ENCODE assay signal across 22 cellular contexts in the genomic region with DNA sequence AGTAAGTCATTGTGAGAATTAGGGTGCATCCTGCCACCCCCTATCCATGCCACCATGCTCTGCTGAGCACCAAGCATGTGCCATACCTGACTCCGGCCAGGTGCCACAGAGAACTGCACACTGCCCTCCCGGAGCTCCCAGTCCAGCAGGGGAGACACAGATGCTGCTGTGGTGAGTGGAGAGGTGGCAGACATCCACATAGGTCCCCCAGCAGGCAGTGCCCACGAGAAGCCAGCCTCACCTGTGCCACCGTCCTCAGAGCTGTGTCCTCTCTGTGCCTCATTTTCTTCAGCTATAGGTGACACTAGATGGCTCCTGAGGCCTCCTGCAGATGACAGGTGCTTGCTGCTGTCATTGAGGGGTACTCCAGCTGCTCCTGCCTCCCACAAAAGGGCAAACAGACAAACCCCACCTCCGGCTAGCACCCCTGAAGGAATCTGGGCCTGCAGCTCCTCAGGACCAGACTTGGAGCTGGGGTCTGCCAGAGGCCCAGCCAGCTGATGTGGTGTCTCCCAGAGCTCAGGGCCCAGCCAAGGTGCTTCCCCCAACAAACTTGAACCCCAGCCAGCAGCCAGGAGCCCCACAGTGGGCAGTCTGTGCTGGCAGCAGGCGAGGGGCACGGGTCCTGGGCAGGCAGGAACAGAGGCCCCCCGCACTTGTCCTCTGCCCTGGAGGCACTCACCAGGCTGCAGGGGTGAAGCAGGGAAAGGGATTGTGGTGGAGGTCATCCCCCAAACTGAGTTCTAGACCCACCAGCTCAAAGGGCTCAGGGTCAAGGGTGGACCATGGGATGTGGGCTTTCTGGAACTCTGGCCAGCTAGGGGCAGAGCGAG. TPM values are rescaled to one million over a fixed set of nuclear protein-coding genes. Genes with fewer than 3 reads are reported as not detected.
A peak's percentile ranks its signal among the peaks of the same experiment; 100 is the strongest.
DNase-seq lines count a peak whose midpoint lies in the region; ATAC-seq, FAIRE-seq and TF ChIP-seq lines count a peak whose summit lies in the region.
"Had no signal": no experiment of that assay in that cellular context is flagged by ENCODE, and none has a peak within 500 bp of the region (broad histone marks: within the 10 kb centered on the region; RNA-seq: fewer than 3 reads in every experiment).

No MANE protein-coding gene starts in this region.

- in situ Hi-C loops in GM12878 (cut with MboI): loop anchor here (5.0 kb wide), 1 partner anchor 158 kb away; no protein-coding TSS in a partner anchor

- no peak overlapping the region for H3K4me2 ChIP-seq in GM12878 (ENCODE audit: control insufficient read depth, insufficient read depth)

- SMC1A ChIA-PET in GM12878 (lab: Charles Lee; ENCODE audit: uncharacterized antibody, unreplicated experiment): interaction anchor here (0.7 to 9.0 kb wide), 11 partner anchors 21 to 176 kb away, joined by 3 to 77 read pairs (median 9); no protein-coding TSS in a partner anchor

- H3K9me3 ChIP-seq in GM12878 (replicated peaks; ENCODE audit: control insufficient read depth, insufficient read depth, low read length) (no peaks in the 10 kb centered on the region), vagina (no peaks in the 10 kb centered on the region)
- no peaks in the 10 kb centered on the region for H3K9me3 ChIP-seq in CD8-positive, alpha-beta memory T cell (ENCODE audit: low read length)
- H3K9me3 ChIP-seq: HAP-1 had no signal

- H3K27ac Mint-ChIP-seq in activated naive CD8-positive, alpha-beta T cell treated with anti-CD3 and anti-CD28 coated beads, Interleukin-2, amount 10 ng/mL, durations not matched to agents 7 days and 5 days: peak overlapping the region; percentile 60
- no peak overlapping the region for H3K27ac Mint-ChIP-seq in activated naive CD8-positive, alpha-beta T cell treated with anti-CD3 and anti-CD28 coated beads for 36 hours
- H3K27ac Mint-ChIP-seq in CD8-positive, alpha-beta memory T cell: peak overlapping the region in 2 of 8 donors; percentile 32 to 75

- WGBS in GM12878 (ENCODE audit: insufficient coverage, insufficient replicate concordance, low lambda C conversion rate, missing lambda C conversion rate): 51% methylated on average over 9 of the region's 9 CpGs
- 57 to 74% methylated on average over 6 to 9 of the region's 9 CpGs for WGBS in lower leg skin, 2 donors

- TF ChIP-seq POLR2A in GM12878 (IDR thresholded peaks at IDR 0.05; ENCODE audit: low read depth, low read length) (no peak), vagina (IDR thresholded peaks at IDR 0.05) (no peak), lower leg skin (IDR thresholded peaks at IDR 0.05) (no peak)

- intact Hi-C loops in GM12878 (cut with micrococcal nuclease; ENCODE audit: unreplicated experiment) (loop anchor here (10.0 kb wide), 1 partner anchor 261 kb away; a partner anchor contains a TSS), vagina (cut with DNase I) (loop anchor here (5.0 kb wide), 1 partner anchor 58 kb away; no protein-coding TSS in a partner anchor), lower leg skin (cut with DNase I; ENCODE audit: low total_unique reads) (loop anchor here (5.0 kb wide), 1 partner anchor 158 kb away; no protein-coding TSS in a partner anchor)

- no peak for FAIRE-seq in GM12878 (lab: Jason Lieb, UNC)
- FAIRE-seq: colon, GM19239, kidney had no signal

- H3K4me1 Mint-ChIP-seq in activated naive CD8-positive, alpha-beta T cell treated with anti-CD3 and anti-CD28 coated beads, Interleukin-2, amount 10 ng/mL, durations not matched to agents 7 days and 5 days: peaks cover 32% of the 10 kb centered on the region
- H3K4me1 Mint-ChIP-seq in activated naive CD8-positive, alpha-beta T cell treated with anti-CD3 and anti-CD28 coated beads for 36 hours: peaks cover 20% of the 10 kb centered on the region
- H3K4me1 Mint-ChIP-seq in CD8-positive, alpha-beta memory T cell: peaks cover 3 to 19% (median 5%) of the 10 kb centered on the region in 3 donors

- RAD21 ChIA-PET in GM12878 (lab: Charles Lee; ENCODE audit: unreplicated experiment): interaction anchor here (0.7 to 9.9 kb wide), 12 partner anchors 27 to 175 kb away, joined by 3 to 149 read pairs (median 5); no protein-coding TSS in a partner anchor

- no peak for TF ChIP-seq EP300 in GM12878 (IDR thresholded peaks at IDR 0.05; ENCODE audit: borderline replicate concordance in 1 of 2, control insufficient read depth in 1 of 2, low read depth in 2 of 2, low read length in 2 of 2)

- H3K36me3 Mint-ChIP-seq in activated naive CD8-positive, alpha-beta T cell treated with anti-CD3 and anti-CD28 coated beads, Interleukin-2, amount 10 ng/mL, durations not matched to agents 7 days and 5 days: no peaks in the 10 kb centered on the region
- H3K36me3 Mint-ChIP-seq in activated naive CD8-positive, alpha-beta T cell treated with anti-CD3 and anti-CD28 coated beads for 36 hours: no peaks in the 10 kb centered on the region
- no peaks in the 10 kb centered on the region for H3K36me3 Mint-ChIP-seq in CD8-positive, alpha-beta memory T cell

- no peaks in the 10 kb centered on the region for H3K79me2 ChIP-seq in GM12878 (ENCODE audit: control insufficient read depth, insufficient read depth, low read length)

- H3K4me3 ChIP-seq in GM12878 (no peak overlapping the region), vagina (no peak overlapping the region), lower leg skin (ENCODE audit: low read depth, poor library complexity, severe bottlenecking) (no peak overlapping the region)
- H3K4me3 ChIP-seq in CD8-positive, alpha-beta memory T cell (ENCODE audit: low read length): no peak overlapping the region
- H3K4me3 ChIP-seq: HAP-1 had no signal

- H2AFZ ChIP-seq in GM12878 (ENCODE audit: control insufficient read depth, low read depth, low read length): no peak overlapping the region

- CTCF ChIA-PET in GM12878 (lab: Yijun Ruan, JAX): interaction anchor here (1.0 to 18.3 kb wide), 15 partner anchors 17 to 175 kb away, joined by 3 to 316 read pairs (median 6); a partner anchor contains a TSS
- CTCF ChIA-PET in CD8-positive, alpha-beta memory T cell (lab: Charles Lee): interaction anchor here (1.0 to 16.0 kb wide), 10 partner anchors 8 to 175 kb away, joined by 3 to 227 read pairs (median 6); no protein-coding TSS in a partner anchor

- no peaks in the 10 kb centered on the region for H3K27me3 Mint-ChIP-seq in activated naive CD8-positive, alpha-beta T cell treated with anti-CD3 and anti-CD28 coated beads, Interleukin-2, amount 10 ng/mL, durations not matched to agents 7 days and 5 days
- no peaks in the 10 kb centered on the region for H3K27me3 Mint-ChIP-seq in activated naive CD8-positive, alpha-beta T cell treated with anti-CD3 and anti-CD28 coated beads for 36 hours
- no peaks in the 10 kb centered on the region for H3K27me3 Mint-ChIP-seq in CD8-positive, alpha-beta memory T cell

- no peak overlapping the region for H3K9ac ChIP-seq in GM12878 (ENCODE audit: control insufficient read depth, insufficient read depth, low read length)

- H3K9me3 Mint-ChIP-seq in activated naive CD8-positive, alpha-beta T cell treated with anti-CD3 and anti-CD28 coated beads, Interleukin-2, amount 10 ng/mL, durations not matched to agents 7 days and 5 days: no peaks in the 10 kb centered on the region
- H3K9me3 Mint-ChIP-seq in activated naive CD8-positive, alpha-beta T cell treated with anti-CD3 and anti-CD28 coated beads for 36 hours: no peaks in the 10 kb centered on the region
- H3K9me3 Mint-ChIP-seq in CD8-positive, alpha-beta memory T cell: no peaks in the 10 kb centered on the region

- TF ChIP-seq CTCF in GM12878 (IDR thresholded peaks at IDR 0.05 in 2 of 3, conservative IDR thresholded peaks at IDR 0.05 in 1 of 3; ENCODE audit: control insufficient read depth in 2 of 3, extremely low read depth in 1 of 3, insufficient read depth in 1 of 3, low read depth in 3 of 3, low read length in 3 of 3) (peak in 1 of 3 experiments; percentile 25; a peak in 2 of 6 replicates), vagina (IDR thresholded peaks at IDR 0.05) (no peak), lower leg skin (IDR thresholded peaks at IDR 0.05) (no peak)

- no peak for DNase-seq in activated naive CD8-positive, alpha-beta T cell treated with anti-CD3 and anti-CD28 coated beads, Interleukin-2, amount 10 ng/mL, durations not matched to agents 7 days and 5 days
- no peak for DNase-seq in activated naive CD8-positive, alpha-beta T cell treated with anti-CD3 and anti-CD28 coated beads for 36 hours
- DNase-seq in HuH-7.5 (ENCODE audit: low spot score): peak; percentile 7
- DNase-seq in GM12878 (ENCODE audit: low read depth, low spot score): no peak
- peak; percentile 83 to 95 for DNase-seq in vagina (ENCODE audit: extremely low spot score in 2 of 2)
- DNase-seq in UCSD-AML1 (lab: John Stamatoyannopoulos, UW; ENCODE audit: unreplicated experiment): no peak
- no peak for DNase-seq in lower leg skin (ENCODE audit: low spot score in 2 of 2)
- DNase-seq in CD8-positive, alpha-beta memory T cell: no peak
- DNase-seq: activated CD8-positive, alpha-beta memory T cell treated with anti-CD3 and anti-CD28 coated beads for 24 hours; GF-D8; hippocampal formation; Karpas-422; kidney; mesendoderm; NCI-H2171; NCI-H69; right cardiac atrium had no signal

- BruUV-seq in GM12878 (replicated peaks; lab: Mats Ljungman, UMichigan): no TSS peak

- ATAC-seq in activated naive CD8-positive, alpha-beta T cell treated with anti-CD3 and anti-CD28 coated beads, Interleukin-2, amount 10 ng/mL, durations not matched to agents 7 days and 5 days (ENCODE audit: low read depth): no peak
- peak; percentile 19 for ATAC-seq in GM12878
- ATAC-seq: right cardiac atrium had no signal

- H3K36me3 ChIP-seq in GM12878 (ENCODE audit: control insufficient read depth in 2 of 2, insufficient read depth in 2 of 2, low read length in 1 of 2): no peaks in the 10 kb centered on the region
- no peaks in the 10 kb centered on the region for H3K36me3 ChIP-seq in vagina
- no peaks in the 10 kb centered on the region for H3K36me3 ChIP-seq in CD8-positive, alpha-beta memory T cell (ENCODE audit: insufficient read depth, low read length)
- H3K36me3 ChIP-seq: HAP-1 had no signal

- no peaks in the 10 kb centered on the region for H4K20me1 ChIP-seq in GM12878 (ENCODE audit: control insufficient read depth, insufficient read depth)

- H3K4me1 ChIP-seq in GM12878 (ENCODE audit: control insufficient read depth, insufficient read depth, low read length) (peaks cover 6% of the 10 kb centered on the region), vagina (peaks cover 10% of the 10 kb centered on the region)
- peaks cover 8% of the 10 kb centered on the region for H3K4me1 ChIP-seq in CD8-positive, alpha-beta memory T cell (ENCODE audit: insufficient read depth, low read length)
- H3K4me1 ChIP-seq: HAP-1 had no signal

- no peaks in the 10 kb centered on the region for H3K27me3 ChIP-seq in GM12878 (replicated peaks in 1 of 2; ENCODE audit: control insufficient read depth in 2 of 2, insufficient read depth in 2 of 2, low read length in 1 of 2)
- no peaks in the 10 kb centered on the region for H3K27me3 ChIP-seq in vagina
- H3K27me3 ChIP-seq in CD8-positive, alpha-beta memory T cell (ENCODE audit: insufficient read depth, low read length, poor library complexity, severe bottlenecking): no peaks in the 10 kb centered on the region

- POLR2A ChIA-PET in activated naive CD8-positive, alpha-beta T cell treated with anti-CD3 and anti-CD28 coated beads, Interleukin-2, amount 10 ng/mL, durations not matched to agents 7 days and 5 days (lab: Charles Lee): interaction anchor here (4.0 to 11.9 kb wide), 4 partner anchors 20 to 156 kb away, joined by 35 to 244 read pairs (median 48); a partner anchor contains a TSS
- POLR2A ChIA-PET in GM12878 (lab: Charles Lee): interaction anchor here (0.8 to 1.1 kb wide), 3 partner anchors 56 to 156 kb away, joined by 3 to 4 read pairs (median 3); no protein-coding TSS in a partner anchor
- POLR2A ChIA-PET in CD8-positive, alpha-beta memory T cell (lab: Charles Lee): interaction anchor here (0.7 kb wide), 1 partner anchor 707 kb away, joined by 9 read pairs; no protein-coding TSS in a partner anchor

- 0 out of 2 replicates have a peak, but pooled peaks have one; percentile 9 for TF ChIP-seq RAD21 in GM12878 (IDR thresholded peaks at IDR 0.05; ENCODE audit: insufficient read depth, low read depth, low read length)

- H3K27ac ChIP-seq in GM12878 (ENCODE audit: control insufficient read depth, insufficient read depth) (no peak overlapping the region), vagina (no peak overlapping the region)
- H3K27ac ChIP-seq in CD8-positive, alpha-beta memory T cell (ENCODE audit: low read depth, low read length): no peak overlapping the region

- H3K4me3 Mint-ChIP-seq in activated naive CD8-positive, alpha-beta T cell treated with anti-CD3 and anti-CD28 coated beads, Interleukin-2, amount 10 ng/mL, durations not matched to agents 7 days and 5 days: peak overlapping the region; percentile 7
- no peak overlapping the region for H3K4me3 Mint-ChIP-seq in activated naive CD8-positive, alpha-beta T cell treated with anti-CD3 and anti-CD28 coated beads for 36 hours
- H3K4me3 Mint-ChIP-seq in CD8-positive, alpha-beta memory T cell: no peak overlapping the region

RNA-seq across cellular contexts. Expression of a gene that starts 17.1 kb away (rescaled TPM):
- total RNA-seq in activated naive CD8-positive, alpha-beta T cell treated with anti-CD3 and anti-CD28 coated beads, Interleukin-2, amount 10 ng/mL, durations not matched to agents 7 days and 5 days: 1 to 10 TPM; 5.4 to 5.8 TPM
- total RNA-seq in activated naive CD8-positive, alpha-beta T cell treated with anti-CD3 and anti-CD28 coated beads for 36 hours: 1 to 10 TPM; 7.5 to 7.8 TPM
- not detected in 2 replicates for total RNA-seq in GM12878 (2013; cell fraction: nucleolus; rRNA removed)
- total RNA-seq in GM12878 (2014; rRNA removed) (not detected in 2 replicates), GM12878 (2014; rRNA removed; fragmentation: Illumina TruSeq; extraction: Trizol) (not detected in 2 replicates), GM12878 (2021) (not detected in 2 replicates), vagina (not detected), lower leg skin (1 to 10 TPM; 1.2 to 2.4 (median 1.8) TPM)
- not detected for polyA plus RNA-seq in GM12878 (2011; ENCODE audit: low read depth)
- polyA plus RNA-seq in GM12878 (2011; rRNA removed) (not detected in 2 replicates), GM12878 (2014; fragmentation: Illumina TruSeq; extraction: Trizol) (not detected in 2 replicates), GM12878 (2014; fragmentation: Nextera tagmentation; extraction: Ambion mirVana) (not detected), GM12878 (2014; rRNA removed) (not detected in 2 replicates), GM12878 (2016; fragmentation: Nextera tagmentation; extraction: Ambion mirVana) (not detected)
- polyA plus RNA-seq in GM12878 (2011; cell fraction: cytosol; rRNA removed): not detected in 2 replicates
- not detected in 2 replicates for polyA plus RNA-seq in GM12878 (2011; cell fraction: nucleus; rRNA removed)
- 0.11 TPM in 1 of 2 replicates, not detected in the other for polyA plus RNA-seq in GM12878 (2012)
- not detected in 2 replicates for polyA minus RNA-seq in GM12878 (2011; rRNA and poly(A)+ RNA removed)
- not detected in 2 replicates for polyA minus RNA-seq in GM12878 (2011; cell fraction: cytosol; rRNA and poly(A)+ RNA removed)
- not detected in 2 replicates for polyA minus RNA-seq in GM12878 (2011; cell fraction: nucleus; rRNA and poly(A)+ RNA removed)
- under 1 TPM; 0.64 to 0.94 TPM for total RNA-seq in CD8-positive, alpha-beta memory T cell
- polyA plus RNA-seq in CD8-positive, alpha-beta memory T cell: 0.68 TPM
- total RNA-seq: right cardiac atrium, RPMI7951 had no signal
- polyA plus RNA-seq: right cardiac atrium had no signal

RNA-seq across cellular contexts. Expression of a gene that starts 20.4 kb away (rescaled TPM):
- total RNA-seq in activated naive CD8-positive, alpha-beta T cell treated with anti-CD3 and anti-CD28 coated beads, Interleukin-2, amount 10 ng/mL, durations not matched to agents 7 days and 5 days: 100 to 1,000 TPM; 163 to 164 TPM
- total RNA-seq in activated naive CD8-positive, alpha-beta T cell treated with anti-CD3 and anti-CD28 coated beads for 36 hours: 10 to 100 TPM; 81.2 to 88.1 TPM
- total RNA-seq in GM12878 (2013; cell fraction: nucleolus; rRNA removed): 141 and 143 TPM in 2 replicates
- 45.0 and 47.8 TPM in 2 replicates for total RNA-seq in GM12878 (2014; rRNA removed)
- total RNA-seq in GM12878 (2014; rRNA removed; fragmentation: Illumina TruSeq; extraction: Trizol): 32.3 and 36.3 TPM in 2 replicates
- total RNA-seq in GM12878 (2021): 64.9 and 71.3 TPM in 2 replicates
- 22.3 TPM for polyA plus RNA-seq in GM12878 (2011; ENCODE audit: low read depth)
- 46.4 and 59.8 TPM in 2 replicates for polyA plus RNA-seq in GM12878 (2011; rRNA removed)
- 59.3 and 75.5 TPM in 2 replicates for polyA plus RNA-seq in GM12878 (2011; cell fraction: cytosol; rRNA removed)
- 197 and 273 TPM in 2 replicates for polyA plus RNA-seq in GM12878 (2011; cell fraction: nucleus; rRNA removed)
- polyA plus RNA-seq in GM12878 (2012): 35.8 and 64.1 TPM in 2 replicates
- 17.2 and 35.5 TPM in 2 replicates for polyA plus RNA-seq in GM12878 (2014; fragmentation: Illumina TruSeq; extraction: Trizol)
- 10 to 100 TPM; 18.8 to 25.5 TPM for polyA plus RNA-seq in GM12878 (2014; fragmentation: Nextera tagmentation; extraction: Ambion mirVana)
- 51.0 and 52.7 TPM in 2 replicates for polyA plus RNA-seq in GM12878 (2014; rRNA removed)
- 10 to 100 TPM; 48.6 to 59.0 TPM for polyA plus RNA-seq in GM12878 (2016; fragmentation: Nextera tagmentation; extraction: Ambion mirVana)
- polyA minus RNA-seq in GM12878 (2011; rRNA and poly(A)+ RNA removed): 77.7 and 98.1 TPM in 2 replicates
- polyA minus RNA-seq in GM12878 (2011; cell fraction: cytosol; rRNA and poly(A)+ RNA removed): 25.5 and 37.9 TPM in 2 replicates
- polyA minus RNA-seq in GM12878 (2011; cell fraction: nucleus; rRNA and poly(A)+ RNA removed): 53.9 and 91.8 TPM in 2 replicates
- total RNA-seq in vagina: 79.8 TPM
- 10 to 100 TPM; 52.5 to 78.4 (median 72.3) TPM for total RNA-seq in lower leg skin
- total RNA-seq in CD8-positive, alpha-beta memory T cell: 100 to 1,000 TPM; 105 to 109 TPM
- polyA plus RNA-seq in CD8-positive, alpha-beta memory T cell: 69.3 TPM

RNA-seq across cellular contexts. Expression of a gene that starts 45.0 kb away (rescaled TPM):
- total RNA-seq in activated naive CD8-positive, alpha-beta T cell treated with anti-CD3 and anti-CD28 coated beads, Interleukin-2, amount 10 ng/mL, durations not matched to agents 7 days and 5 days: not detected
- total RNA-seq in activated naive CD8-positive, alpha-beta T cell treated with anti-CD3 and anti-CD28 coated beads for 36 hours: 1 to 10 TPM; 3.7 TPM
- not detected in 2 replicates for total RNA-seq in GM12878 (2013; cell fraction: nucleolus; rRNA removed)
- 0.06 and 0.11 TPM in 2 replicates for total RNA-seq in GM12878 (2014; rRNA removed)
- 0.22 TPM in 1 of 2 replicates, not detected in the other for total RNA-seq in GM12878 (2014; rRNA removed; fragmentation: Illumina TruSeq; extraction: Trizol)
- total RNA-seq in GM12878 (2021): 0.49 and 0.53 TPM in 2 replicates
- 4.0 TPM for polyA plus RNA-seq in GM12878 (2011; ENCODE audit: low read depth)
- 0.14 and 0.23 TPM in 2 replicates for polyA plus RNA-seq in GM12878 (2011; rRNA removed)
- 0.19 and 0.50 TPM in 2 replicates for polyA plus RNA-seq in GM12878 (2011; cell fraction: cytosol; rRNA removed)
- polyA plus RNA-seq in GM12878 (2011; cell fraction: nucleus; rRNA removed): 3.3 and 4.1 TPM in 2 replicates
- polyA plus RNA-seq in GM12878 (2012): 7.8 and 9.3 TPM in 2 replicates
- polyA plus RNA-seq in GM12878 (2014; fragmentation: Illumina TruSeq; extraction: Trizol): not detected in 2 replicates
- under 1 TPM in 1 of 2 experiments, not detected in 1; 0.99 TPM for polyA plus RNA-seq in GM12878 (2014; fragmentation: Nextera tagmentation; extraction: Ambion mirVana)
- polyA plus RNA-seq in GM12878 (2014; rRNA removed): 0.25 and 0.46 TPM in 2 replicates
- 10 to 100 TPM in 1 of 2 experiments, 1 to 10 TPM in 1; 8.7 to 11.3 TPM for polyA plus RNA-seq in GM12878 (2016; fragmentation: Nextera tagmentation; extraction: Ambion mirVana)
- 0.67 TPM in 1 of 2 replicates, not detected in the other for polyA minus RNA-seq in GM12878 (2011; rRNA and poly(A)+ RNA removed)
- polyA minus RNA-seq in GM12878 (2011; cell fraction: cytosol; rRNA and poly(A)+ RNA removed): not detected in 2 replicates
- polyA minus RNA-seq in GM12878 (2011; cell fraction: nucleus; rRNA and poly(A)+ RNA removed): 0.24 TPM in 1 of 2 replicates, not detected in the other
- not detected for total RNA-seq in vagina
- total RNA-seq in lower leg skin: not detected
- 1 to 10 TPM; 2.8 to 3.0 TPM for total RNA-seq in CD8-positive, alpha-beta memory T cell
- 4.1 TPM for polyA plus RNA-seq in CD8-positive, alpha-beta memory T cell
- total RNA-seq: right cardiac atrium, RPMI7951, urinary bladder had no signal

RNA-seq across cellular contexts. Expression of a gene that starts 49.4 kb away (rescaled TPM):
- not detected for total RNA-seq in activated naive CD8-positive, alpha-beta T cell treated with anti-CD3 and anti-CD28 coated beads, Interleukin-2, amount 10 ng/mL, durations not matched to agents 7 days and 5 days
- total RNA-seq in activated naive CD8-positive, alpha-beta T cell treated with anti-CD3 and anti-CD28 coated beads for 36 hours: 1 to 10 TPM; 2.5 to 2.7 TPM
- not detected in 2 replicates for total RNA-seq in GM12878 (2013; cell fraction: nucleolus; rRNA removed)
- total RNA-seq in GM12878 (2014; rRNA removed) (0.06 and 0.16 TPM in 2 replicates), GM12878 (2014; rRNA removed; fragmentation: Illumina TruSeq; extraction: Trizol) (not detected in 2 replicates), GM12878 (2021) (0.24 TPM in 1 of 2 replicates, not detected in the other), vagina (not detected), lower leg skin (under 1 TPM in 2 of 4 donors, not detected in 2; 0.17 to 0.97 TPM)
- polyA plus RNA-seq in GM12878 (2011; ENCODE audit: low read depth): not detected
- polyA plus RNA-seq in GM12878 (2011; rRNA removed) (0.22 TPM in 1 of 2 replicates, not detected in the other), GM12878 (2014; fragmentation: Illumina TruSeq; extraction: Trizol) (not detected in 2 replicates), GM12878 (2014; fragmentation: Nextera tagmentation; extraction: Ambion mirVana) (not detected), GM12878 (2014; rRNA removed) (0.20 and 0.42 TPM in 2 replicates), GM12878 (2016; fragmentation: Nextera tagmentation; extraction: Ambion mirVana) (1 to 10 TPM in 1 of 2 experiments, under 1 TPM in 1; 0.63 to 1.2 TPM)
- 0.22 and 0.42 TPM in 2 replicates for polyA plus RNA-seq in GM12878 (2011; cell fraction: cytosol; rRNA removed)
- 0.37 and 0.75 TPM in 2 replicates for polyA plus RNA-seq in GM12878 (2011; cell fraction: nucleus; rRNA removed)
- 0.10 and 0.26 TPM in 2 replicates for polyA plus RNA-seq in GM12878 (2012)
- polyA minus RNA-seq in GM12878 (2011; rRNA and poly(A)+ RNA removed): 0.15 TPM in 1 of 2 replicates, not detected in the other
- 0.94 TPM in 1 of 2 replicates, not detected in the other for polyA minus RNA-seq in GM12878 (2011; cell fraction: cytosol; rRNA and poly(A)+ RNA removed)
- polyA minus RNA-seq in GM12878 (2011; cell fraction: nucleus; rRNA and poly(A)+ RNA removed): not detected in 2 replicates
- total RNA-seq in CD8-positive, alpha-beta memory T cell: 1 to 10 TPM; 2.7 to 3.1 TPM
- not detected for polyA plus RNA-seq in CD8-positive, alpha-beta memory T cell
- total RNA-seq: kidney, right cardiac atrium, RPMI7951, urinary bladder had no signal
- polyA plus RNA-seq: right cardiac atrium had no signal

RNA-seq across cellular contexts. Expression of a gene that starts 51.6 kb away (rescaled TPM):
- 10 to 100 TPM; 81.6 to 83.0 TPM for total RNA-seq in activated naive CD8-positive, alpha-beta T cell treated with anti-CD3 and anti-CD28 coated beads, Interleukin-2, amount 10 ng/mL, durations not matched to agents 7 days and 5 days
- 100 to 1,000 TPM; 140 to 141 TPM for total RNA-seq in activated naive CD8-positive, alpha-beta T cell treated with anti-CD3 and anti-CD28 coated beads for 36 hours
- total RNA-seq in GM12878 (2013; cell fraction: nucleolus; rRNA removed): 59.5 and 59.6 TPM in 2 replicates
- total RNA-seq in GM12878 (2014; rRNA removed) (27.5 and 30.2 TPM in 2 replicates), GM12878 (2014; rRNA removed; fragmentation: Illumina TruSeq; extraction: Trizol) (24.7 and 26.6 TPM in 2 replicates), GM12878 (2021) (66.7 and 68.5 TPM in 2 replicates), vagina (52.8 TPM), lower leg skin (10 to 100 TPM; 67.2 to 76.5 (median 72.3) TPM)
- polyA plus RNA-seq in GM12878 (2011; ENCODE audit: low read depth): 83.3 TPM
- polyA plus RNA-seq in GM12878 (2011; rRNA removed) (68.5 and 84.8 TPM in 2 replicates), GM12878 (2014; fragmentation: Illumina TruSeq; extraction: Trizol) (73.5 and 74.9 TPM in 2 replicates), GM12878 (2014; fragmentation: Nextera tagmentation; extraction: Ambion mirVana) (10 to 100 TPM; 29.5 to 41.9 TPM), GM12878 (2014; rRNA removed) (56.9 and 58.6 TPM in 2 replicates), GM12878 (2016; fragmentation: Nextera tagmentation; extraction: Ambion mirVana) (10 to 100 TPM; 87.0 to 89.7 TPM)
- polyA plus RNA-seq in GM12878 (2011; cell fraction: cytosol; rRNA removed): 70.4 and 84.8 TPM in 2 replicates
- polyA plus RNA-seq in GM12878 (2011; cell fraction: nucleus; rRNA removed): 55.2 and 59.4 TPM in 2 replicates
- polyA plus RNA-seq in GM12878 (2012): 54.5 and 62.7 TPM in 2 replicates
- 71.2 and 71.4 TPM in 2 replicates for polyA minus RNA-seq in GM12878 (2011; rRNA and poly(A)+ RNA removed)
- 24.7 and 34.1 TPM in 2 replicates for polyA minus RNA-seq in GM12878 (2011; cell fraction: cytosol; rRNA and poly(A)+ RNA removed)
- polyA minus RNA-seq in GM12878 (2011; cell fraction: nucleus; rRNA and poly(A)+ RNA removed): 22.6 and 39.7 TPM in 2 replicates
- total RNA-seq in CD8-positive, alpha-beta memory T cell: 100 to 1,000 TPM; 120 to 123 TPM
- polyA plus RNA-seq in CD8-positive, alpha-beta memory T cell: 80.4 TPM

Comparison
In these comparisons a context has a peak if more than half of its experiments do, and no peak if none do; other contexts are left out.
1. DNase-seq: peak in HuH-7.5 (single experiment) and vagina (2 of 2); none in activated naive CD8-positive, alpha-beta T cell treated with anti-CD3 and anti-CD28 coated beads, Interleukin-2, amount 10 ng/mL, durations not matched to agents 7 days and 5 days (single experiment), activated naive CD8-positive, alpha-beta T cell treated with anti-CD3 and anti-CD28 coated beads for 36 hours (single experiment), GM12878 (single experiment), UCSD-AML1 (single experiment), lower leg skin (0 of 2) and CD8-positive, alpha-beta memory T cell (0 of 5).